9 cellular contexts compared by ENCODE assay signal in the genomic region with DNA sequence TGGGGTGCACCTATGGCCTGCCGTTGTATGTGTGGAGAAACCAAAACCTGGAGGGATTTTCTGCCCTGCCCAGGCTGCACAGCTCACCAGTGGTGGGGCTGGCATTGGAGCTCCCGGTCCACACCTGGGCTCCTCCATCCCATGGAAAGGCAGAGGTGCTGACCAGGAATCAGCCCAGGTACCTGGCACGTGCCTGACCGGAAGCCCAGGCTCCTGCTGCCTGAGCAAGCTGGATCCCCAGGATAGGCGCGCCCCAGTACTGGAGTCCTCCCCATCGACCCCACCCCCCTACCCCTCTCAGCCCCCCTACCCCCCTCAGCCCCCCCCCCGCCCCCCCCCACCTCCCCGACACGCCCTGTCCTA. TPM values are rescaled to one million over a fixed set of nuclear protein-coding genes. Genes with fewer than 3 reads are reported as not detected.
A peak's percentile ranks its signal among the peaks of the same experiment; 100 is the strongest.
DNase-seq lines count a peak whose midpoint lies in the region; ATAC-seq, FAIRE-seq and TF ChIP-seq lines count a peak whose summit lies in the region.
"Had no signal": no experiment of that assay in that cellular context is flagged by ENCODE, and none has a peak within 500 bp of the region (broad histone marks: within the 10 kb centered on the region; RNA-seq: fewer than 3 reads in every experiment).

No MANE protein-coding gene starts in this region.

- intact Hi-C loops in MCF 10A (cut with micrococcal nuclease) = loop anchor here (1.0 kb wide), 3 partner anchors 47 to 218 kb away; a partner anchor contains a TSS

- no peak overlapping the region for H3K4me3 ChIP-seq in A549
- no peak overlapping the region for H3K4me3 ChIP-seq in H7 (ENCODE audit: insufficient read depth, low read depth, low read length)
- peak overlapping the region; percentile 60 to 63 for H3K4me3 ChIP-seq in muscle layer of duodenum (ENCODE audit: low read depth in 1 of 2, low read length in 2 of 2)

- no peaks in the 10 kb centered on the region for H3K27me3 Mint-ChIP-seq in MCF 10A (ENCODE audit: insufficient read depth, unreplicated experiment)

- no peak for FAIRE-seq in A549 (lab: Jason Lieb, UNC)

- TF ChIP-seq CTCF in A549 (IDR thresholded peaks at IDR 0.05) (no peak), MCF 10A (IDR thresholded peaks at IDR 0.05; ENCODE audit: unreplicated experiment) (no peak)

- DNase-seq in A549 (ENCODE audit: low read depth in 1 of 2, low spot score in 1 of 2) (no peak), H7 (peak; percentile 65), MCF 10A (ENCODE audit: unreplicated experiment) (no peak), NCI-H2081 treated with DMSO at 0.1 percent for 48 hours (lab: John Stamatoyannopoulos, UW) (no peak), NCI-H2171 (lab: John Stamatoyannopoulos, UW) (no peak)

- H3K4me1 Mint-ChIP-seq in MCF 10A (ENCODE audit: insufficient read depth, unreplicated experiment) = peaks cover 7% of the 10 kb centered on the region
- H3K4me1 Mint-ChIP-seq: brain had no signal

- no peak for TF ChIP-seq RAD21 in A549 (conservative IDR thresholded peaks at IDR 0.05 in 1 of 2, IDR thresholded peaks at IDR 0.05 in 1 of 2)

- CTCF ChIA-PET in A549 (lab: Yijun Ruan, JAX) (interaction anchor here (0.6 to 3.7 kb wide), 28 partner anchors 9 to 594 kb away, joined by 3 to 37 read pairs (median 6); a partner anchor contains a TSS), MCF 10A (lab: Yijun Ruan, JAX) (interaction anchor here (0.6 to 3.8 kb wide), 22 partner anchors 9 to 978 kb away, joined by 3 to 53 read pairs (median 5); a partner anchor contains a TSS)

- H3K9me3 ChIP-seq in A549 = no peaks in the 10 kb centered on the region
- H3K9me3 ChIP-seq in muscle layer of duodenum (ENCODE audit: control insufficient read depth in 1 of 2, low read length in 2 of 2) = no peaks in the 10 kb centered on the region

- ATAC-seq in A549 (peak in 1 of 2 experiments; percentile 13; a peak in 2 of 6 replicates), GM21529 (IDR thresholded peaks at IDR 0.05; ENCODE audit: unreplicated experiment) (no peak), GM21447 (IDR thresholded peaks at IDR 0.05; ENCODE audit: unreplicated experiment) (no peak)

- H3K4me3 Mint-ChIP-seq in MCF 10A (ENCODE audit: unreplicated experiment) = peak overlapping the region; percentile 66

- no peak overlapping the region for H3K27ac Mint-ChIP-seq in MCF 10A (ENCODE audit: low read depth, unreplicated experiment)
- H3K27ac Mint-ChIP-seq: brain had no signal

- TF ChIP-seq POLR2A in A549 (IDR thresholded peaks at IDR 0.05; ENCODE audit: low read length) = no peak

- 90% methylated on average over 3 of the region's 10 CpGs for WGBS in A549 (ENCODE audit: missing lambda C conversion rate)

- H3K4me1 ChIP-seq in A549 (no peaks in the 10 kb centered on the region), muscle layer of duodenum (ENCODE audit: control insufficient read depth in 1 of 2, insufficient read depth in 2 of 2, low read length in 2 of 2) (peaks cover 0 to 10% of the 10 kb centered on the region in 2 donors)

- H3K4me2 ChIP-seq in A549 = peak overlapping the region; percentile 81

- H3K36me3 ChIP-seq in H7 (replicated peaks; ENCODE audit: control insufficient read depth, insufficient read depth, low read length) = no peaks in the 10 kb centered on the region
- no peaks in the 10 kb centered on the region for H3K36me3 ChIP-seq in muscle layer of duodenum (ENCODE audit: control insufficient read depth in 1 of 2, insufficient read depth in 2 of 2, low read length in 2 of 2)

- no peak for TF ChIP-seq EP300 in A549 (IDR thresholded peaks at IDR 0.05)

- POLR2A ChIA-PET in A549 (lab: Yijun Ruan, JAX) (interaction anchor here (1.0 to 2.8 kb wide), 4 partner anchors 27 to 218 kb away, joined by 4 to 14 read pairs (median 6); a partner anchor contains a TSS), MCF 10A (lab: Yijun Ruan, JAX) (interaction anchor here (0.7 to 2.1 kb wide), 5 partner anchors 9 to 194 kb away, joined by 3 to 7 read pairs (median 4); no protein-coding TSS in a partner anchor)

- H3K27me3 ChIP-seq in H7 (ENCODE audit: control insufficient read depth, insufficient read depth, low read length) (peaks cover 6% of the 10 kb centered on the region), muscle layer of duodenum (ENCODE audit: low read depth, low read length) (no peaks in the 10 kb centered on the region)

- H3K36me3 Mint-ChIP-seq in MCF 10A (ENCODE audit: insufficient read depth, unreplicated experiment) = no peaks in the 10 kb centered on the region
- H3K36me3 Mint-ChIP-seq: brain had no signal

- no peaks in the 10 kb centered on the region for H3K9me3 Mint-ChIP-seq in MCF 10A (ENCODE audit: unreplicated experiment)

- H3K27ac ChIP-seq in A549 (peak overlapping the region; percentile 68 to 82; a peak in 4 of 6 replicates), muscle layer of duodenum (ENCODE audit: low read length) (no peak overlapping the region)

- no TSS peak for BruUV-seq in MCF 10A (replicated peaks; lab: Mats Ljungman, UMichigan)

TF ChIP-seq in A549, 52 proteins besides CTCF, POLR2A, EP300 and RAD21:
- TF ChIP-seq ZSCAN20 (CRISPR knock-in tag; IDR thresholded peaks at IDR 0.05) (no peak), MAZ (IDR thresholded peaks at IDR 0.05; ENCODE audit: borderline replicate concordance, low read depth, low read length) (no peak), ZNF302 (CRISPR knock-in tag; IDR thresholded peaks at IDR 0.05) (no peak), RCOR1 (IDR thresholded peaks at IDR 0.05; ENCODE audit: low read depth, low read length) (no peak), KDM5A (IDR thresholded peaks at IDR 0.05) (no peak), CBX2 (IDR thresholded peaks at IDR 0.05; ENCODE audit: borderline replicate concordance, low read depth) (no peak), SMC3 (IDR thresholded peaks at IDR 0.05) (no peak), JUNB (IDR thresholded peaks at IDR 0.05) (no peak), CHD4 (IDR thresholded peaks at IDR 0.05; ENCODE audit: borderline replicate concordance) (no peak), CHD2 (IDR thresholded peaks at IDR 0.05; ENCODE audit: low read length, partially characterized antibody) (no peak), FOSB (CRISPR knock-in tag; IDR thresholded peaks at IDR 0.05) (no peak), HOXB5 (CRISPR knock-in tag; IDR thresholded peaks at IDR 0.05) (no peak), CBX8 (IDR thresholded peaks at IDR 0.05) (no peak)
- TF ChIP-seq, protein P1, sequence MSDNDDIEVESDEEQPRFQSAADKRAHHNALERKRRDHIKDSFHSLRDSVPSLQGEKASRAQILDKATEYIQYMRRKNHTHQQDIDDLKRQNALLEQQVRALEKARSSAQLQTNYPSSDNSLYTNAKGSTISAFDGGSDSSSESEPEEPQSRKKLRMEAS (IDR thresholded peaks at IDR 0.05) = no peak
- TF ChIP-seq, protein P2, sequence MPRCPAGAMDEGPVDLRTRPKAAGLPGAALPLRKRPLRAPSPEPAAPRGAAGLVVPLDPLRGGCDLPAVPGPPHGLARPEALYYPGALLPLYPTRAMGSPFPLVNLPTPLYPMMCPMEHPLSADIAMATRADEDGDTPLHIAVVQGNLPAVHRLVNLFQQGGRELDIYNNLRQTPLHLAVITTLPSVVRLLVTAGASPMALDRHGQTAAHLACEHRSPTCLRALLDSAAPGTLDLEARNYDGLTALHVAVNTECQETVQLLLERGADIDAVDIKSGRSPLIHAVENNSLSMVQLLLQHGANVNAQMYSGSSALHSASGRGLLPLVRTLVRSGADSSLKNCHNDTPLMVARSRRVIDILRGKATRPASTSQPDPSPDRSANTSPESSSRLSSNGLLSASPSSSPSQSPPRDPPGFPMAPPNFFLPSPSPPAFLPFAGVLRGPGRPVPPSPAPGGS (IDR thresholded peaks at IDR 0.05) = no peak

RNA-seq across cellular contexts. Expression of a gene that starts 39.9 kb away (rescaled TPM):
- 119 and 127 TPM in 2 replicates for polyA plus RNA-seq in A549 (2011; rRNA removed)
- 344 and 469 TPM in 2 replicates for polyA plus RNA-seq in A549 (2012; cell fraction: cytosol; rRNA removed)
- polyA plus RNA-seq in A549 (2012; cell fraction: nucleus; rRNA removed) = 259 and 338 TPM in 2 replicates
- polyA plus RNA-seq in A549 (2017; fragmentation: RNase III; extraction: RNeasy Plus Mini Kit Qiagen cat#74134 plus additional on column Dnase treatment) = 241 to 280 TPM (median 249 TPM) in 3 replicates
- polyA minus RNA-seq in A549 (2011; rRNA and poly(A)+ RNA removed) = 88.2 and 109 TPM in 2 replicates
- total RNA-seq in H7 (2014; rRNA removed; shearing (Covaris generic)) = 1,768 and 1,892 TPM in 2 replicates
- total RNA-seq in MCF 10A (2022) = 154 and 202 TPM in 2 replicates

RNA-seq across cellular contexts. Expression of a gene that starts 50.9 kb away (rescaled TPM):
- 0.03 and 0.05 TPM in 2 replicates for polyA plus RNA-seq in A549 (2011; rRNA removed)
- polyA plus RNA-seq in A549 (2012; cell fraction: cytosol; rRNA removed) = 0.03 TPM in 2 replicates
- polyA plus RNA-seq in A549 (2012; cell fraction: nucleus; rRNA removed) = 0.18 and 0.21 TPM in 2 replicates
- polyA plus RNA-seq in A549 (2017; fragmentation: RNase III; extraction: RNeasy Plus Mini Kit Qiagen cat#74134 plus additional on column Dnase treatment) = 0.05 to 0.13 TPM (median 0.07 TPM) in 3 replicates
- polyA minus RNA-seq in A549 (2011; rRNA and poly(A)+ RNA removed) = 0.05 and 0.08 TPM in 2 replicates
- total RNA-seq in H7 (2014; rRNA removed; shearing (Covaris generic)) = 23.9 and 35.3 TPM in 2 replicates
- not detected in 2 replicates for total RNA-seq in MCF 10A (2022)

RNA-seq across cellular contexts. Expression of a gene that starts 52.0 kb away (rescaled TPM):
- 8.1 and 11.0 TPM in 2 replicates for polyA plus RNA-seq in A549 (2011; rRNA removed)
- polyA plus RNA-seq in A549 (2012; cell fraction: cytosol; rRNA removed) = 22.5 and 26.3 TPM in 2 replicates
- polyA plus RNA-seq in A549 (2012; cell fraction: nucleus; rRNA removed) = 24.9 and 27.1 TPM in 2 replicates
- 13.2 to 15.4 TPM (median 15.0 TPM) in 3 replicates for polyA plus RNA-seq in A549 (2017; fragmentation: RNase III; extraction: RNeasy Plus Mini Kit Qiagen cat#74134 plus additional on column Dnase treatment)
- polyA minus RNA-seq in A549 (2011; rRNA and poly(A)+ RNA removed) = 8.6 and 11.5 TPM in 2 replicates
- 12.4 and 24.5 TPM in 2 replicates for total RNA-seq in H7 (2014; rRNA removed; shearing (Covaris generic))
- total RNA-seq in MCF 10A (2022) = 12.0 and 25.7 TPM in 2 replicates

Comparison
In these comparisons a context has a peak if more than half of its experiments do, and no peak if none do; other contexts are left out.
1. H3K4me3 ChIP-seq: peak in muscle layer of duodenum (2 of 2); none in A549 (single experiment) and H7 (single experiment).
2. RNA of a gene that starts 50.9 kb away (total RNA-seq): 23.9 to 35.3 TPM in H7; not detected in MCF 10A; every median in the first group is over 10 times any median in the second.